28 cellular contexts compared by ENCODE assay signal in genomic region chr13:56735537-56735942, GRCh38.
DNase-seq lines count a peak whose midpoint lies in the region; TF ChIP-seq lines count a peak whose summit lies in the region.
"Had no signal": no experiment of that assay in that cellular context is flagged by ENCODE, and none has a peak within 500 bp of the region (broad histone marks: within the 10 kb centered on the region; RNA-seq: fewer than 3 reads in every experiment).

No MANE protein-coding gene starts in this region.

- DNase-seq in cardiac muscle cell (ENCODE audit: low read depth in 1 of 2, low spot score in 1 of 2) (peak in 1 of 2 donors; percentile 76), cardiac septum (ENCODE audit: low spot score) (no peak), endodermal cell (peak; percentile 83), type B pancreatic cell (ENCODE audit: extremely low spot score, unreplicated experiment) (no peak), NCI-H2196 (lab: John Stamatoyannopoulos, UW; ENCODE audit: unreplicated experiment) (no peak), germinal center (ENCODE audit: low spot score) (no peak), Caco-2 (no peak)
- DNase-seq: activated CD8-positive, alpha-beta T cell treated with anti-CD3 and anti-CD28 coated beads, Interleukin-2, amount 10 ng/mL, durations not matched to agents 7 days and 5 days; activated naive CD8-positive, alpha-beta T cell treated with anti-CD3 and anti-CD28 coated beads for 36 hours; activated T-cell treated with anti-CD3 and anti-CD28 coated beads for 4 hours; CD4-positive, alpha-beta T cell; DMS 273 treated with DMSO at 0.1 percent for 48 hours; mesendoderm; naive B cell; NCI-H1417; NCI-H2081 treated with DMSO at 0.1 percent for 48 hours; NCI-H446; NCI-H82; SK-N-SH; stimulated activated CD4-positive, alpha-beta T cell treated with anti-CD3 and anti-CD28 coated beads, Interleukin-2, amount 100 ng/mL, for 24 hours had no signal

- H3K27me3 ChIP-seq in cardiac muscle cell (no peaks in the 10 kb centered on the region), endodermal cell (ENCODE audit: control insufficient read depth, insufficient read depth, low read length, poor library complexity, severe bottlenecking) (no peaks in the 10 kb centered on the region), Caco-2 (replicated peaks; ENCODE audit: control insufficient read depth, insufficient read depth, low read length) (no peaks in the 10 kb centered on the region)
- H3K27me3 ChIP-seq: tibial nerve had no signal

- TF ChIP-seq CTCF in cardiac muscle cell (IDR thresholded peaks at IDR 0.05; ENCODE audit: low read depth, low read length): no peak
- no peak for TF ChIP-seq CTCF in endodermal cell (conservative IDR thresholded peaks at IDR 0.05)
- no peak for TF ChIP-seq CTCF in type B pancreatic cell (conservative IDR thresholded peaks at IDR 0.05)
- TF ChIP-seq CTCF in Caco-2 (IDR thresholded peaks at IDR 0.05; ENCODE audit: insufficient read depth in 1 of 2, low read depth in 1 of 2, low read length in 1 of 2, severe bottlenecking in 1 of 2, unreplicated experiment in 1 of 2): no peak

- H3K27ac ChIP-seq in cardiac muscle cell (peak overlapping the region; percentile 54), endodermal cell (ENCODE audit: low read depth, low read length) (no peak overlapping the region), mesodermal cell (ENCODE audit: low read depth, low read length, severe bottlenecking) (no peak overlapping the region)
- H3K27ac ChIP-seq: skin epidermis, tibial nerve had no signal

- H3K9ac ChIP-seq in endodermal cell (ENCODE audit: extremely low read depth, low read length, poor library complexity, severe bottlenecking): peak overlapping the region; percentile 38
- H3K9ac ChIP-seq: SK-N-SH had no signal

- H3K27ac Mint-ChIP-seq in endodermal cell (no peak overlapping the region), type B pancreatic cell (no peak overlapping the region), Caco-2 (ENCODE audit: unreplicated experiment) (no peak overlapping the region)
- H3K27ac Mint-ChIP-seq: activated CD8-positive, alpha-beta T cell treated with anti-CD3 and anti-CD28 coated beads, Interleukin-2, amount 10 ng/mL, durations not matched to agents 7 days and 5 days; activated naive CD8-positive, alpha-beta T cell treated with anti-CD3 and anti-CD28 coated beads for 36 hours; CD4-positive, alpha-beta T cell; dendritic cell treated with granulocyte-macrophage colony-stimulating factor and Interleukin-4, amounts not matched to agents 40 ng/mL and 50 ng/mL, for 4 days; naive B cell; T-helper 1 cell treated with Interleukin-12 subunit alpha and Interleukin-12 subunit beta and Interleukin-4 antibody, amounts not matched to agents 30 μg/mL and 1 μg/mL, for 36 hours had no signal

- H3K36me3 Mint-ChIP-seq in endodermal cell (ENCODE audit: low read depth): no peaks in the 10 kb centered on the region
- H3K36me3 Mint-ChIP-seq in type B pancreatic cell: no peaks in the 10 kb centered on the region
- H3K36me3 Mint-ChIP-seq in Caco-2 (ENCODE audit: insufficient read depth, unreplicated experiment): no peaks in the 10 kb centered on the region
- H3K36me3 Mint-ChIP-seq: activated naive CD8-positive, alpha-beta T cell treated with anti-CD3 and anti-CD28 coated beads for 36 hours; naive B cell had no signal

- H3K4me3 Mint-ChIP-seq in endodermal cell (peak overlapping the region; percentile 71), type B pancreatic cell (peak overlapping the region; percentile 80), Caco-2 (ENCODE audit: unreplicated experiment) (no peak overlapping the region)
- H3K4me3 Mint-ChIP-seq: activated CD8-positive, alpha-beta T cell treated with anti-CD3 and anti-CD28 coated beads, Interleukin-2, amount 10 ng/mL, durations not matched to agents 7 days and 5 days; activated naive CD8-positive, alpha-beta T cell treated with anti-CD3 and anti-CD28 coated beads for 36 hours; CD4-positive, alpha-beta T cell; central memory CD8-positive, alpha-beta T cell; dendritic cell treated with granulocyte-macrophage colony-stimulating factor and Interleukin-4, amounts not matched to agents 40 ng/mL and 50 ng/mL, for 4 days; naive B cell; T-helper 1 cell treated with Interleukin-12 subunit alpha and Interleukin-12 subunit beta and Interleukin-4 antibody, amounts not matched to agents 30 μg/mL and 1 μg/mL, for 36 hours had no signal

- H3K4me1 Mint-ChIP-seq in endodermal cell (peaks cover 11% of the 10 kb centered on the region), type B pancreatic cell (ENCODE audit: unreplicated experiment) (no peaks in the 10 kb centered on the region), Caco-2 (ENCODE audit: low read depth, unreplicated experiment) (no peaks in the 10 kb centered on the region)
- H3K4me1 Mint-ChIP-seq: activated naive CD8-positive, alpha-beta T cell treated with anti-CD3 and anti-CD28 coated beads for 36 hours; central memory CD8-positive, alpha-beta T cell; naive B cell had no signal

- 36 to 40% methylated on average over 4 to 35 of the region's 35 CpGs for WGBS in endodermal cell (ENCODE audit: insufficient coverage in 1 of 2, insufficient read length in 1 of 2), 2 experiments
- WGBS in mesodermal cell (ENCODE audit: insufficient coverage in 2 of 2), 2 experiments: 40 to 61% methylated on average over 17 to 22 of the region's 35 CpGs

- no peaks in the 10 kb centered on the region for H3K9me3 Mint-ChIP-seq in endodermal cell
- no peaks in the 10 kb centered on the region for H3K9me3 Mint-ChIP-seq in type B pancreatic cell
- no peaks in the 10 kb centered on the region for H3K9me3 Mint-ChIP-seq in Caco-2 (ENCODE audit: unreplicated experiment)

- H3K36me3 ChIP-seq in cardiac muscle cell: no peaks in the 10 kb centered on the region
- no peaks in the 10 kb centered on the region for H3K36me3 ChIP-seq in endodermal cell (ENCODE audit: control insufficient read depth, insufficient read depth, low read length)
- no peaks in the 10 kb centered on the region for H3K36me3 ChIP-seq in mesodermal cell (ENCODE audit: control insufficient read depth, insufficient read depth, low read length)
- H3K36me3 ChIP-seq in Caco-2 (ENCODE audit: control insufficient read depth, insufficient read depth, low read length): no peaks in the 10 kb centered on the region
- H3K36me3 ChIP-seq: HAP-1, tibial nerve had no signal

- H3K9me3 ChIP-seq in cardiac muscle cell (ENCODE audit: low read depth) (no peaks in the 10 kb centered on the region), endodermal cell (ENCODE audit: control insufficient read depth, low read length) (no peaks in the 10 kb centered on the region), mesodermal cell (ENCODE audit: control insufficient read depth, low read length) (no peaks in the 10 kb centered on the region), Caco-2 (no peaks in the 10 kb centered on the region)
- H3K9me3 ChIP-seq: HAP-1, SK-N-SH had no signal

- POLR2A ChIA-PET in Caco-2 (lab: Charles Lee): no interaction called here

- H3K4me3 ChIP-seq in cardiac muscle cell: peak overlapping the region; percentile 84
- H3K4me3 ChIP-seq in endodermal cell (ENCODE audit: low read length): peak overlapping the region; percentile 82
- peak overlapping the region; percentile 44 for H3K4me3 ChIP-seq in mesodermal cell (ENCODE audit: extremely low read depth, insufficient read depth, low read length, poor library complexity, severe bottlenecking)
- no peak overlapping the region for H3K4me3 ChIP-seq in Caco-2 (ENCODE audit: low read depth, low read length)
- H3K4me3 ChIP-seq: HAP-1, K562, skin epidermis, tibial nerve had no signal

- no TSS peak for BruUV-seq in Caco-2 (replicated peaks; lab: Mats Ljungman, UMichigan)

- intact Hi-C loops in cardiac septum (cut with DNase I) (no loop called here), Caco-2 (cut with micrococcal nuclease; ENCODE audit: unreplicated experiment) (no loop called here)

- H3K4me1 ChIP-seq in cardiac muscle cell (ENCODE audit: low read depth): peaks cover 5% of the 10 kb centered on the region
- H3K4me1 ChIP-seq in endodermal cell (ENCODE audit: control insufficient read depth, insufficient read depth, low read length): peaks cover 2% of the 10 kb centered on the region
- H3K4me1 ChIP-seq in mesodermal cell (ENCODE audit: control insufficient read depth, insufficient read depth, low read length, poor library complexity, severe bottlenecking): no peaks in the 10 kb centered on the region
- H3K4me1 ChIP-seq in Caco-2: no peaks in the 10 kb centered on the region
- H3K4me1 ChIP-seq: HAP-1, tibial nerve had no signal

- H3K27me3 Mint-ChIP-seq in endodermal cell (ENCODE audit: insufficient read depth): no peaks in the 10 kb centered on the region
- no peaks in the 10 kb centered on the region for H3K27me3 Mint-ChIP-seq in type B pancreatic cell
- H3K27me3 Mint-ChIP-seq in Caco-2 (ENCODE audit: insufficient read depth, unreplicated experiment): no peaks in the 10 kb centered on the region
- H3K27me3 Mint-ChIP-seq: activated naive CD8-positive, alpha-beta T cell treated with anti-CD3 and anti-CD28 coated beads for 36 hours; CD4-positive, alpha-beta T cell; central memory CD8-positive, alpha-beta T cell; dendritic cell treated with granulocyte-macrophage colony-stimulating factor and Interleukin-4, amounts not matched to agents 40 ng/mL and 50 ng/mL, for 4 days; naive B cell had no signal

- CTCF ChIA-PET in Caco-2 (lab: Charles Lee): no interaction called here
